ENCODE assay signal across 12 cellular contexts in genomic region chr17:17535957-17536356, GRCh38. TPM values are rescaled to one million over a fixed set of nuclear protein-coding genes. Genes with fewer than 3 reads are reported as not detected.
DNase-seq lines count a peak whose midpoint lies in the region; ATAC-seq lines count a peak whose summit lies in the region.
"Had no signal": no experiment of that assay in that cellular context is flagged by ENCODE, and none has a peak within 500 bp of the region (broad histone marks: within the 10 kb centered on the region; RNA-seq: fewer than 3 reads in every experiment).

No MANE protein-coding gene starts in this region.

- no peaks in the 10 kb centered on the region for H3K27me3 ChIP-seq in aorta (ENCODE audit: control insufficient read depth in 1 of 2, insufficient read depth in 2 of 2, low read length in 1 of 2)

- WGBS in aorta, 2 donors = 20 to 27% methylated on average over 7 of the region's 7 CpGs

- H3K27ac ChIP-seq in aorta (ENCODE audit: low read depth in 1 of 2, low read length in 2 of 2) = no peak overlapping the region
- H3K27ac ChIP-seq: epithelial cell of prostate had no signal

- H3K27ac Mint-ChIP-seq in activated T-helper 1 cell treated with anti-CD3 and anti-CD28 coated beads, Interleukin-12 subunit alpha, Interleukin-12 subunit beta, Interleukin-2, Interleukin-4 antibody, amounts not matched to agents 30 ng/mL and 10 ng/mL and 1 ng/mL, durations not matched to agents 14 hours and 24 hours and 36 hours = no peak overlapping the region
- H3K27ac Mint-ChIP-seq: activated B cell treated with CpG ODN at 0.5 μM for 24 hours had no signal

- H3K9me3 Mint-ChIP-seq in activated T-helper 1 cell treated with anti-CD3 and anti-CD28 coated beads, Interleukin-12 subunit alpha, Interleukin-12 subunit beta, Interleukin-2, Interleukin-4 antibody, amounts not matched to agents 30 ng/mL and 10 ng/mL and 1 ng/mL, durations not matched to agents 14 hours and 24 hours and 36 hours = no peaks in the 10 kb centered on the region
- H3K9me3 Mint-ChIP-seq: activated B cell treated with CpG ODN at 0.5 μM for 24 hours had no signal

- ATAC-seq in aorta (ENCODE audit: low FRiP score) = peak; percentile 62

- H3K9me3 ChIP-seq in aorta (ENCODE audit: control insufficient read depth, low read length) = no peaks in the 10 kb centered on the region

- no peaks in the 10 kb centered on the region for H3K4me1 ChIP-seq in aorta (ENCODE audit: control insufficient read depth in 1 of 2, insufficient read depth in 2 of 2, low read length in 2 of 2)

- H3K36me3 ChIP-seq in aorta (ENCODE audit: control insufficient read depth in 1 of 2, insufficient read depth in 2 of 2, low read length in 1 of 2) = no peaks in the 10 kb centered on the region

- H3K4me3 ChIP-seq in aorta (ENCODE audit: low read length in 2 of 2) = no peak overlapping the region

- intact Hi-C loops in aorta (cut with DNase I) = no loop called here
- intact Hi-C loops in activated T-helper 1 cell treated with anti-CD3 and anti-CD28 coated beads, Interleukin-12 subunit alpha, Interleukin-12 subunit beta, Interleukin-2, Interleukin-4 antibody, amounts not matched to agents 30 ng/mL and 10 ng/mL and 1 ng/mL, durations not matched to agents 14 hours and 24 hours and 36 hours (cut with micrococcal nuclease) = no loop called here

- no peaks in the 10 kb centered on the region for H3K27me3 Mint-ChIP-seq in activated T-helper 1 cell treated with anti-CD3 and anti-CD28 coated beads, Interleukin-12 subunit alpha, Interleukin-12 subunit beta, Interleukin-2, Interleukin-4 antibody, amounts not matched to agents 30 ng/mL and 10 ng/mL and 1 ng/mL, durations not matched to agents 14 hours and 24 hours and 36 hours (ENCODE audit: insufficient read depth)
- H3K27me3 Mint-ChIP-seq: activated B cell treated with CpG ODN at 0.5 μM for 24 hours had no signal

- no peak overlapping the region for H3K4me3 Mint-ChIP-seq in activated T-helper 1 cell treated with anti-CD3 and anti-CD28 coated beads, Interleukin-12 subunit alpha, Interleukin-12 subunit beta, Interleukin-2, Interleukin-4 antibody, amounts not matched to agents 30 ng/mL and 10 ng/mL and 1 ng/mL, durations not matched to agents 14 hours and 24 hours and 36 hours
- H3K4me3 Mint-ChIP-seq: activated B cell treated with CpG ODN at 0.5 μM for 24 hours had no signal

- no peaks in the 10 kb centered on the region for H3K4me1 Mint-ChIP-seq in activated T-helper 1 cell treated with anti-CD3 and anti-CD28 coated beads, Interleukin-12 subunit alpha, Interleukin-12 subunit beta, Interleukin-2, Interleukin-4 antibody, amounts not matched to agents 30 ng/mL and 10 ng/mL and 1 ng/mL, durations not matched to agents 14 hours and 24 hours and 36 hours (ENCODE audit: low read depth)
- H3K4me1 Mint-ChIP-seq: activated B cell treated with CpG ODN at 0.5 μM for 24 hours had no signal

- H3K36me3 Mint-ChIP-seq in activated T-helper 1 cell treated with anti-CD3 and anti-CD28 coated beads, Interleukin-12 subunit alpha, Interleukin-12 subunit beta, Interleukin-2, Interleukin-4 antibody, amounts not matched to agents 30 ng/mL and 10 ng/mL and 1 ng/mL, durations not matched to agents 14 hours and 24 hours and 36 hours (ENCODE audit: low read depth) = no peaks in the 10 kb centered on the region

- peak; percentile 55 for DNase-seq in NCI-H2029 (lab: John Stamatoyannopoulos, UW)
- no peak for DNase-seq in NCI-H2029 treated with DMSO at 0.1 percent for 48 hours (lab: John Stamatoyannopoulos, UW)
- DNase-seq in epidermal melanocyte (ENCODE audit: insufficient read length, low spot score) = peak; percentile 64
- DNase-seq in middle frontal gyrus (ENCODE audit: extremely low spot score, low spot score) = peak; percentile 10
- DNase-seq in aorta = peak; percentile 82 to 92
- no peak for DNase-seq in activated T-helper 1 cell treated with anti-CD3 and anti-CD28 coated beads, Interleukin-12 subunit alpha, Interleukin-12 subunit beta, Interleukin-2, Interleukin-4 antibody, amounts not matched to agents 30 ng/mL and 10 ng/mL and 1 ng/mL, durations not matched to agents 14 hours and 24 hours and 36 hours (ENCODE audit: low spot score)
- DNase-seq in SK-N-DZ (ENCODE audit: low spot score) = no peak
- DNase-seq in stimulated activated CD4-positive, alpha-beta T cell treated with anti-CD3 and anti-CD28 coated beads, Interleukin-4, amount 100 ng/mL, for 24 hours = no peak
- DNase-seq: 8988T; activated B cell treated with CpG ODN at 0.5 μM for 24 hours; activated effector memory CD4-positive, alpha-beta T cell treated with Interleukin-2 at 50 U/mL for 16 hours had no signal

RNA-seq across cellular contexts. Expression of gene RASD1, which starts 39.8 kb away (rescaled TPM):
- 10 to 100 TPM; 12.0 to 50.1 TPM for total RNA-seq in aorta
- polyA plus RNA-seq in aorta = 1 to 10 TPM; 2.9 to 4.6 TPM
- total RNA-seq in activated T-helper 1 cell treated with anti-CD3 and anti-CD28 coated beads, Interleukin-12 subunit alpha, Interleukin-12 subunit beta, Interleukin-2, Interleukin-4 antibody, amounts not matched to agents 30 ng/mL and 10 ng/mL and 1 ng/mL, durations not matched to agents 14 hours and 24 hours and 36 hours = 10.1 and 12.9 TPM in 2 replicates
- 0.24 and 0.74 TPM in 2 replicates for polyA plus RNA-seq in SK-N-DZ (2014; cell fraction: cytosol; rRNA removed)
- polyA plus RNA-seq in SK-N-DZ (2014; cell fraction: nucleus; rRNA removed) = 0.58 and 2.5 TPM in 2 replicates

RNA-seq across cellular contexts. Expression of gene PEMT, which starts 55.6 kb away (rescaled TPM):
- total RNA-seq in aorta = 10 to 100 TPM; 15.3 to 17.7 TPM
- 10 to 100 TPM in 1 of 2 donors, 1 to 10 TPM in 1; 4.5 to 23.8 TPM for polyA plus RNA-seq in aorta
- total RNA-seq in activated T-helper 1 cell treated with anti-CD3 and anti-CD28 coated beads, Interleukin-12 subunit alpha, Interleukin-12 subunit beta, Interleukin-2, Interleukin-4 antibody, amounts not matched to agents 30 ng/mL and 10 ng/mL and 1 ng/mL, durations not matched to agents 14 hours and 24 hours and 36 hours = 39.9 and 45.1 TPM in 2 replicates
- polyA plus RNA-seq in SK-N-DZ (2014; cell fraction: cytosol; rRNA removed) = 78.8 and 95.5 TPM in 2 replicates
- polyA plus RNA-seq in SK-N-DZ (2014; cell fraction: nucleus; rRNA removed) = 73.3 and 76.1 TPM in 2 replicates

RNA-seq across cellular contexts. Expression of gene MED9, which starts 59.2 kb away (rescaled TPM):
- total RNA-seq in aorta = 10 to 100 TPM in 1 of 2 donors, 1 to 10 TPM in 1; 7.7 to 11.1 TPM
- 1 to 10 TPM; 6.6 to 7.9 TPM for polyA plus RNA-seq in aorta
- 13.8 and 15.2 TPM in 2 replicates for total RNA-seq in activated T-helper 1 cell treated with anti-CD3 and anti-CD28 coated beads, Interleukin-12 subunit alpha, Interleukin-12 subunit beta, Interleukin-2, Interleukin-4 antibody, amounts not matched to agents 30 ng/mL and 10 ng/mL and 1 ng/mL, durations not matched to agents 14 hours and 24 hours and 36 hours
- 24.2 and 33.6 TPM in 2 replicates for polyA plus RNA-seq in SK-N-DZ (2014; cell fraction: cytosol; rRNA removed)
- polyA plus RNA-seq in SK-N-DZ (2014; cell fraction: nucleus; rRNA removed) = 15.3 and 19.8 TPM in 2 replicates

Comparison
In these comparisons a context has a peak if more than half of its experiments do, and no peak if none do; other contexts are left out.
1. DNase-seq: peak in NCI-H2029 (single experiment), epidermal melanocyte (single experiment), middle frontal gyrus (single experiment) and aorta (2 of 2); none in NCI-H2029 treated with DMSO at 0.1 percent for 48 hours (single experiment), activated T-helper 1 cell treated with anti-CD3 and anti-CD28 coated beads, Interleukin-12 subunit alpha, Interleukin-12 subunit beta, Interleukin-2, Interleukin-4 antibody, amounts not matched to agents 30 ng/mL and 10 ng/mL and 1 ng/mL, durations not matched to agents 14 hours and 24 hours and 36 hours (single experiment), SK-N-DZ (single experiment) and stimulated activated CD4-positive, alpha-beta T cell treated with anti-CD3 and anti-CD28 coated beads, Interleukin-4, amount 100 ng/mL, for 24 hours (single experiment).